ENCODE assay signal across 2 cellular contexts in genomic region chr3:23112491-23112890, GRCh38.
TF ChIP-seq lines count a peak whose summit lies in the region.

No MANE protein-coding gene starts in this region.

TF ChIP-seq in HepG2, 621 proteins besides CTCF, POLR2A, EP300 and RAD21 (continued from another document):
- TF ChIP-seq ZBTB4 (CRISPR knock-in tag; IDR thresholded peaks at IDR 0.05; ENCODE audit: borderline replicate concordance) (no peak), NFKB2 (CRISPR knock-in tag; IDR thresholded peaks at IDR 0.05; ENCODE audit: borderline replicate concordance) (no peak), GMEB1 (CRISPR knock-in tag; IDR thresholded peaks at IDR 0.05; ENCODE audit: borderline replicate concordance) (no peak), ZNF710 (CRISPR knock-in tag; IDR thresholded peaks at IDR 0.05; ENCODE audit: borderline replicate concordance) (no peak), ARID4A (CRISPR knock-in tag; IDR thresholded peaks at IDR 0.05; ENCODE audit: borderline replicate concordance) (no peak), ZNF747 (CRISPR knock-in tag; IDR thresholded peaks at IDR 0.05; ENCODE audit: borderline replicate concordance) (no peak), ZNF431 (CRISPR knock-in tag; IDR thresholded peaks at IDR 0.05; ENCODE audit: borderline replicate concordance, low read depth) (no peak), NBN (conservative IDR thresholded peaks at IDR 0.05) (no peak), ZNF280B (CRISPR knock-in tag; IDR thresholded peaks at IDR 0.05; ENCODE audit: borderline replicate concordance) (no peak)

TF ChIP-seq in WTC11, 78 proteins besides CTCF, POLR2A, EP300 and RAD21 (continued from another document):
- TF ChIP-seq ZNF532 (CRISPR knock-in tag; IDR thresholded peaks at IDR 0.05; ENCODE audit: borderline replicate concordance) (no peak), FOXP1 (CRISPR knock-in tag; IDR thresholded peaks at IDR 0.05; ENCODE audit: borderline replicate concordance) (no peak), EMX1 (CRISPR knock-in tag; IDR thresholded peaks at IDR 0.05) (no peak), FOXK1 (CRISPR knock-in tag; IDR thresholded peaks at IDR 0.05) (no peak)
